ENCODE assay signal across 1 cellular context in genomic region chr1:14913475-14914155, GRCh38.
TF ChIP-seq lines count a peak whose summit lies in the region.

No MANE protein-coding gene starts in this region.

TF ChIP-seq in HepG2, 621 proteins besides CTCF, POLR2A, EP300 and RAD21 (continued from another document and continues in another):
- TF ChIP-seq ZGPAT (CRISPR knock-in tag; IDR thresholded peaks at IDR 0.05), result no peak
- TF ChIP-seq FOSL1 (CRISPR knock-in tag; IDR thresholded peaks at IDR 0.05; ENCODE audit: borderline replicate concordance), result no peak
- peak; percentile 33; the same call in 1 of the 2 replicates for TF ChIP-seq KDM5B (CRISPR knock-in tag; IDR thresholded peaks at IDR 0.05; ENCODE audit: borderline replicate concordance)
- TF ChIP-seq ZNF138 (CRISPR knock-in tag; IDR thresholded peaks at IDR 0.05; ENCODE audit: low read depth), result no peak
- TF ChIP-seq NFE2 (CRISPR knock-in tag; IDR thresholded peaks at IDR 0.05), result no peak
- TF ChIP-seq ZSCAN9 (CRISPR knock-in tag; IDR thresholded peaks at IDR 0.05; ENCODE audit: borderline replicate concordance), result no peak
- TF ChIP-seq ZNF792 (CRISPR knock-in tag; IDR thresholded peaks at IDR 0.05), result no peak
- TF ChIP-seq ZNF703 (CRISPR knock-in tag; IDR thresholded peaks at IDR 0.05; ENCODE audit: borderline replicate concordance), result no peak
- no peak for TF ChIP-seq ZNF790 (CRISPR knock-in tag; IDR thresholded peaks at IDR 0.05; ENCODE audit: borderline replicate concordance)
- no peak for TF ChIP-seq AGO1 (IDR thresholded peaks at IDR 0.05; ENCODE audit: low read depth, low read length, poor library complexity, severe bottlenecking)
- peak; percentile 33; the same call in 1 of the 2 replicates for TF ChIP-seq MAX (IDR thresholded peaks at IDR 0.05)
- TF ChIP-seq HOXA3 (CRISPR knock-in tag; IDR thresholded peaks at IDR 0.05), result peak; percentile 52; the same call in 1 of the 2 replicates
- no peak for TF ChIP-seq ZBTB7B (CRISPR knock-in tag; IDR thresholded peaks at IDR 0.05)
- no peak for TF ChIP-seq ZNF432 (CRISPR knock-in tag; IDR thresholded peaks at IDR 0.05; ENCODE audit: borderline replicate concordance)
- no peak for TF ChIP-seq DRAP1 (CRISPR knock-in tag; IDR thresholded peaks at IDR 0.05)
- no peak; the same call in 1 of the 2 replicates for TF ChIP-seq BRD4 (CRISPR knock-in tag; IDR thresholded peaks at IDR 0.05)
- TF ChIP-seq ZNF292 (CRISPR knock-in tag; IDR thresholded peaks at IDR 0.05; ENCODE audit: borderline replicate concordance, low read depth), result peak; percentile 56; the same call in 1 of the 2 replicates
- 0 out of 2 replicates have a peak, but pooled peaks have one; percentile 32 for TF ChIP-seq HNRNPL (IDR thresholded peaks at IDR 0.05; ENCODE audit: low read depth, low read length)
- TF ChIP-seq RBAK (CRISPR knock-in tag; IDR thresholded peaks at IDR 0.05), result no peak
- TF ChIP-seq UBTF (CRISPR knock-in tag; IDR thresholded peaks at IDR 0.05), result no peak; the same call in 1 of the 2 replicates
- no peak for TF ChIP-seq THYN1 (CRISPR knock-in tag; IDR thresholded peaks at IDR 0.05; ENCODE audit: borderline replicate concordance, low read depth)
- TF ChIP-seq KDM2A (CRISPR knock-in tag; IDR thresholded peaks at IDR 0.05; ENCODE audit: borderline replicate concordance, low read depth), result 0 out of 2 replicates have a peak, but pooled peaks have one; percentile 28
- 0 out of 2 replicates have a peak, but pooled peaks have one; percentile 33 for TF ChIP-seq ZFP90 (CRISPR knock-in tag; IDR thresholded peaks at IDR 0.05; ENCODE audit: borderline replicate concordance)
- peak; percentile 27; the same call in 1 of the 2 replicates for TF ChIP-seq MYC (CRISPR knock-in tag; IDR thresholded peaks at IDR 0.05; ENCODE audit: borderline replicate concordance)
- 0 out of 2 replicates have a peak, but pooled peaks have one; percentile 38 for TF ChIP-seq KMT2A (CRISPR knock-in tag; IDR thresholded peaks at IDR 0.05)
- no peak for TF ChIP-seq ZNF562 (CRISPR knock-in tag; IDR thresholded peaks at IDR 0.05; ENCODE audit: borderline replicate concordance)
- no peak for TF ChIP-seq ZBTB8A (CRISPR knock-in tag; IDR thresholded peaks at IDR 0.05; ENCODE audit: borderline replicate concordance, low read depth)
- TF ChIP-seq, protein P1, sequence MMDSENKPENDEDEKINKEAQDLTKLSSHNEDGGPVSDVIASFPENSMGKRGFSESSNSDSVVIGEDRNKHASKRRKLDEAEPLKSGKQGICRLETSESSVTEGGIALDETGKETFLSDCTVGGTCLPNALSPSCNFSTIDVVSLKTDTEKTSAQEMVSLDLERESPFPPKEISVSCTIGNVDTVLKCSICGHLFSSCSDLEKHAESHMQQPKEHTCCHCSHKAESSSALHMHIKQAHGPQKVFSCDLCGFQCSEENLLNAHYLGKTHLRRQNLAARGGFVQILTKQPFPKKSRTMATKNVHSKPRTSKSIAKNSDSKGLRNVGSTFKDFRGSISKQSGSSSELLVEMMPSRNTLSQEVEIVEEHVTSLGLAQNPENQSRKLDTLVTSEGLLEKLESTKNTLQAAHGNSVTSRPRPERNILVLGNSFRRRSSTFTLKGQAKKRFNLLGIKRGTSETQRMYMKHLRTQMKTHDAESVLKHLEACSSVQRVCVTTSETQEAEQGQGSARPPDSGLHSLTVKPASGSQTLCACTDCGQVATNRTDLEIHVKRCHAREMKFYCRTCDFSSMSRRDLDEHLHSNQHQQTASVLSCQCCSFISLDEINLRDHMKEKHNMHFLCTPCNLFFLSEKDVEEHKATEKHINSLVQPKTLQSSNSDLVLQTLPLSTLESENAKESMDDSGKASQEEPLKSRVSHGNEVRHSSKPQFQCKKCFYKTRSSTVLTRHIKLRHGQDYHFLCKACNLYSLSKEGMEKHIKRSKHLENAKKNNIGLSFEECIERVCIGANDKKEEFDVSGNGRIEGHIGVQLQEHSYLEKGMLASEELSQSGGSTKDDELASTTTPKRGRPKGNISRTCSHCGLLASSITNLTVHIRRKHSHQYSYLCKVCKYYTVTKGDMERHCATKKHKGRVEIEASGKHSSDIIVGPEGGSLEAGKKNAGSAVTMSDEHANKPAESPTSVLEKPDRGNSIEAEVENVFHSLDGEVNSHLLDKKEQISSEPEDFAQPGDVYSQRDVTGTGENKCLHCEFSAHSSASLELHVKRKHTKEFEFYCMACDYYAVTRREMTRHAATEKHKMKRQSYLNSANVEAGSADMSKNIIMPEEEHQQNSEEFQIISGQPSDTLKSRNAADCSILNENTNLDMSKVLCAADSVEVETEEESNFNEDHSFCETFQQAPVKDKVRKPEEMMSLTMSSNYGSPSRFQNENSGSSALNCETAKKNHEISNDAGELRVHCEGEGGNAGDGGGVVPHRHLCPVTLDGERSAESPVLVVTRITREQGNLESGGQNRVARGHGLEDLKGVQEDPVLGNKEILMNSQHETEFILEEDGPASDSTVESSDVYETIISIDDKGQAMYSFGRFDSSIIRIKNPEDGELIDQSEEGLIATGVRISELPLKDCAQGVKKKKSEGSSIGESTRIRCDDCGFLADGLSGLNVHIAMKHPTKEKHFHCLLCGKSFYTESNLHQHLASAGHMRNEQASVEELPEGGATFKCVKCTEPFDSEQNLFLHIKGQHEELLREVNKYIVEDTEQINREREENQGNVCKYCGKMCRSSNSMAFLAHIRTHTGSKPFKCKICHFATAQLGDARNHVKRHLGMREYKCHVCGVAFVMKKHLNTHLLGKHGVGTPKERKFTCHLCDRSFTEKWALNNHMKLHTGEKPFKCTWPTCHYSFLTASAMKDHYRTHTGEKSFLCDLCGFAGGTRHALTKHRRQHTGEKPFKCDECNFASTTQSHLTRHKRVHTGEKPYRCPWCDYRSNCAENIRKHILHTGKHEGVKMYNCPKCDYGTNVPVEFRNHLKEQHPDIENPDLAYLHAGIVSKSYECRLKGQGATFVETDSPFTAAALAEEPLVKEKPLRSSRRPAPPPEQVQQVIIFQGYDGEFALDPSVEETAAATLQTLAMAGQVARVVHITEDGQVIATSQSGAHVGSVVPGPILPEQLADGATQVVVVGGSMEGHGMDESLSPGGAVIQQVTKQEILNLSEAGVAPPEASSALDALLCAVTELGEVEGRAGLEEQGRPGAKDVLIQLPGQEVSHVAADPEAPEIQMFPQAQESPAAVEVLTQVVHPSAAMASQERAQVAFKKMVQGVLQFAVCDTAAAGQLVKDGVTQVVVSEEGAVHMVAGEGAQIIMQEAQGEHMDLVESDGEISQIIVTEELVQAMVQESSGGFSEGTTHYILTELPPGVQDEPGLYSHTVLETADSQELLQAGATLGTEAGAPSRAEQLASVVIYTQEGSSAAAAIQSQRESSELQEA (CRISPR knock-in tag; IDR thresholded peaks at IDR 0.05; ENCODE audit: not compliant biosample characterization), result peak; percentile 57
- no peak for TF ChIP-seq ZBTB14 (CRISPR knock-in tag; IDR thresholded peaks at IDR 0.05)
- TF ChIP-seq ZFP41 (CRISPR knock-in tag; IDR thresholded peaks at IDR 0.05; ENCODE audit: borderline replicate concordance), result no peak
- TF ChIP-seq, protein P2, sequence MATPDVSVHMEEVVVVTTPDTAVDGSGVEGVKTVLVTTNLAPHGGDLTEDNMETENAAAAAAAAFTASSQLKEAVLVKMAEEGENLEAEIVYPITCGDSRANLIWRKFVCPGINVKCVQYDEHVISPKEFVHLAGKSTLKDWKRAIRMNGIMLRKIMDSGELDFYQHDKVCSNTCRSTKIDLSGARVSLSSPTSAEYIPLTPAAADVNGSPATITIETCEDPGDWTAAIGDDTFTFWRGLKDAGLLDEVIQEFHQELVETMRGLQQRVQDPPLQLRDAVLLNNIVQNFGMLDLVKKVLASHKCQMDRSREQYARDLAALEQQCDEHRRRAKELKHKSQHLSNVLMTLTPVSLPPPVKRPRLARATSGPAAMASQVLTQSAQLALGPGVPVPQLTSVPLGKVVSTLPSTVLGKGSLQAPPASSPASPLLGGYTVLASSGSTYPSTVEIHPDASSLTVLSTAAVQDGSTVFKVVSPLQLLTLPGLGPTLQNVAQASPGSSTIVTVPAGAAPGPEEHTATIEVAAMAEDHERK (CRISPR knock-in tag; IDR thresholded peaks at IDR 0.05; ENCODE audit: low read depth), result no peak
- TF ChIP-seq, protein P3, sequence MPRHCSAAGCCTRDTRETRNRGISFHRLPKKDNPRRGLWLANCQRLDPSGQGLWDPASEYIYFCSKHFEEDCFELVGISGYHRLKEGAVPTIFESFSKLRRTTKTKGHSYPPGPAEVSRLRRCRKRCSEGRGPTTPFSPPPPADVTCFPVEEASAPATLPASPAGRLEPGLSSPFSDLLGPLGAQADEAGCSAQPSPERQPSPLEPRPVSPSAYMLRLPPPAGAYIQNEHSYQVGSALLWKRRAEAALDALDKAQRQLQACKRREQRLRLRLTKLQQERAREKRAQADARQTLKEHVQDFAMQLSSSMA (CRISPR knock-in tag; IDR thresholded peaks at IDR 0.05), result no peak
- no peak for TF ChIP-seq ZKSCAN1 (IDR thresholded peaks at IDR 0.05; ENCODE audit: low read length)
- TF ChIP-seq ZNF746 (CRISPR knock-in tag; IDR thresholded peaks at IDR 0.05), result no peak
- no peak for TF ChIP-seq EEA1 (CRISPR knock-in tag; IDR thresholded peaks at IDR 0.05; ENCODE audit: borderline replicate concordance)
- no peak for TF ChIP-seq ZBTB3 (CRISPR knock-in tag; IDR thresholded peaks at IDR 0.05; ENCODE audit: borderline replicate concordance, low read depth)
- no peak for TF ChIP-seq ZNF34 (CRISPR knock-in tag; IDR thresholded peaks at IDR 0.05; ENCODE audit: borderline replicate concordance)
- TF ChIP-seq IKZF1 (IDR thresholded peaks at IDR 0.05), result no peak
- no peak for TF ChIP-seq MBNL3 (CRISPR knock-in tag; conservative IDR thresholded peaks at IDR 0.05)
- 0 out of 2 replicates have a peak, but pooled peaks have one; percentile 27 for TF ChIP-seq REPIN1 (CRISPR knock-in tag; IDR thresholded peaks at IDR 0.05; ENCODE audit: borderline replicate concordance, low read depth)
- no peak for TF ChIP-seq ZNF772 (CRISPR knock-in tag; IDR thresholded peaks at IDR 0.05)
- TF ChIP-seq, protein P4, sequence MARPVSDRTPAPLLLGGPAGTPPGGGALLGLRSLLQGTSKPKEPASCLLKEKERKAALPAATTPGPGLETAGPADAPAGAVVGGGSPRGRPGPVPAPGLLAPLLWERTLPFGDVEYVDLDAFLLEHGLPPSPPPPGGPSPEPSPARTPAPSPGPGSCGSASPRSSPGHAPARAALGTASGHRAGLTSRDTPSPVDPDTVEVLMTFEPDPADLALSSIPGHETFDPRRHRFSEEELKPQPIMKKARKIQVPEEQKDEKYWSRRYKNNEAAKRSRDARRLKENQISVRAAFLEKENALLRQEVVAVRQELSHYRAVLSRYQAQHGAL (CRISPR knock-in tag; IDR thresholded peaks at IDR 0.05; ENCODE audit: not compliant biosample characterization), result no peak
- TF ChIP-seq TAF15 (IDR thresholded peaks at IDR 0.05; ENCODE audit: low read depth, low read length, poor library complexity, severe bottlenecking), result no peak
- TF ChIP-seq ZNF232 (CRISPR knock-in tag; IDR thresholded peaks at IDR 0.05; ENCODE audit: borderline replicate concordance), result no peak
- TF ChIP-seq ZFY (CRISPR knock-in tag; IDR thresholded peaks at IDR 0.05), result peak; percentile 44; the same call in 1 of the 2 replicates
- no peak for TF ChIP-seq MTA3 (CRISPR knock-in tag; IDR thresholded peaks at IDR 0.05)
- no peak for TF ChIP-seq ARID2 (CRISPR knock-in tag; IDR thresholded peaks at IDR 0.05; ENCODE audit: borderline replicate concordance)
- TF ChIP-seq, protein P5, sequence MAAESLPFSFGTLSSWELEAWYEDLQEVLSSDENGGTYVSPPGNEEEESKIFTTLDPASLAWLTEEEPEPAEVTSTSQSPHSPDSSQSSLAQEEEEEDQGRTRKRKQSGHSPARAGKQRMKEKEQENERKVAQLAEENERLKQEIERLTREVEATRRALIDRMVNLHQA (CRISPR knock-in tag; IDR thresholded peaks at IDR 0.05), result no peak
- no peak for TF ChIP-seq HNRNPLL (IDR thresholded peaks at IDR 0.05; ENCODE audit: low read depth, low read length, poor library complexity, severe bottlenecking)
- no peak for TF ChIP-seq ZNF644 (CRISPR knock-in tag; IDR thresholded peaks at IDR 0.05; ENCODE audit: low read depth)
- no peak for TF ChIP-seq FOXJ3 (CRISPR knock-in tag; IDR thresholded peaks at IDR 0.05; ENCODE audit: borderline replicate concordance)
- peak; percentile 74 for TF ChIP-seq ZFX (CRISPR knock-in tag; IDR thresholded peaks at IDR 0.05; ENCODE audit: low read depth)
